15 cellular contexts compared by ENCODE assay signal in the genomic region with DNA sequence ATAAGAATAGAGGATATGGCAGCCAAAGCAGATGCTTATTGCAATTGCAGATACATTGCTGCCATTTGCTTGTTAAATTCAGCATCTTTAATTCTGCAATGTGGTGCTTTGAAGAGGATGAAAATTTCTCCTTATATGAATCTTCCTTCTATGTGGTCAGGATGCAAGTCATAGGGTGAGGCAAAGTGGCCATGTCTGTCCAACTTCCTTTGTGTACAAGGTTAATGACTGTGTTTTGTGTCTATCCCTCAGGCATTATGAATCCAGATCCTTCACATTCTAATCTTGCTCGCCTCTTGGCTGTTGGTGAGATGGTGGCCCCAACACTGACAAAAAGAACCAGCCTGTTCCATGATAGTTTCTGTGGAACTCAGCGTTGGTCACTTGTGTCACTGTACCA.
A peak's percentile ranks its signal among the peaks of the same experiment; 100 is the strongest.
DNase-seq lines count a peak whose midpoint lies in the region; ATAC-seq and TF ChIP-seq lines count a peak whose summit lies in the region.
"Had no signal": no experiment of that assay in that cellular context is flagged by ENCODE, and none has a peak within 500 bp of the region (broad histone marks: within the 10 kb centered on the region; RNA-seq: fewer than 3 reads in every experiment).

No MANE protein-coding gene starts in this region.

- H3K27ac Mint-ChIP-seq in activated T-helper 17 cell treated with anti-CD3 and anti-CD28 coated beads, Interleukin-2, amount 50 U/mL, for 72 hours = no peak overlapping the region
- H3K27ac Mint-ChIP-seq: B cell; CD4-positive, alpha-beta T cell; HFFc6 had no signal

- H3K9me3 Mint-ChIP-seq in activated T-helper 17 cell treated with anti-CD3 and anti-CD28 coated beads, Interleukin-2, amount 50 U/mL, for 72 hours = no peaks in the 10 kb centered on the region
- H3K9me3 Mint-ChIP-seq: CD4-positive, alpha-beta T cell had no signal

- H3K36me3 Mint-ChIP-seq in activated T-helper 17 cell treated with anti-CD3 and anti-CD28 coated beads, Interleukin-2, amount 50 U/mL, for 72 hours (ENCODE audit: low read depth) = no peaks in the 10 kb centered on the region

- TF ChIP-seq CTCF in 22Rv1 (IDR thresholded peaks at IDR 0.05) = no peak

- H3K27ac ChIP-seq in 22Rv1 = peak overlapping the region; percentile 61
- H3K27ac ChIP-seq in epithelial cell of prostate = peak overlapping the region; percentile 48
- no peak overlapping the region for H3K27ac ChIP-seq in caudate nucleus (ENCODE audit: low read depth, low read length)

- no peaks in the 10 kb centered on the region for H3K27me3 Mint-ChIP-seq in activated T-helper 17 cell treated with anti-CD3 and anti-CD28 coated beads, Interleukin-2, amount 50 U/mL, for 72 hours
- H3K27me3 Mint-ChIP-seq: B cell; CD4-positive, alpha-beta T cell had no signal

- H3K4me1 Mint-ChIP-seq in activated T-helper 17 cell treated with anti-CD3 and anti-CD28 coated beads, Interleukin-2, amount 50 U/mL, for 72 hours = no peaks in the 10 kb centered on the region
- H3K4me1 Mint-ChIP-seq: B cell had no signal

- peak; percentile 37 for ATAC-seq in activated T-helper 17 cell treated with anti-CD3 and anti-CD28 coated beads, Interleukin-2, amount 50 U/mL, for 72 hours (replicated peaks)
- ATAC-seq in HG03521 (IDR thresholded peaks at IDR 0.05; ENCODE audit: unreplicated experiment) = no peak

- H3K4me3 Mint-ChIP-seq in activated T-helper 17 cell treated with anti-CD3 and anti-CD28 coated beads, Interleukin-2, amount 50 U/mL, for 72 hours = no peak overlapping the region
- H3K4me3 Mint-ChIP-seq: B cell; CD4-positive, alpha-beta T cell; HFFc6 had no signal

- DNase-seq in M059J (ENCODE audit: low read depth) = peak; percentile 32
- no peak for DNase-seq in epithelial cell of prostate (ENCODE audit: low read depth, low spot score)
- no peak for DNase-seq in stimulated activated CD4-positive, alpha-beta T cell treated with anti-CD3 and anti-CD28 coated beads, Interleukin-15, amount 100 ng/mL, for 24 hours
- no peak for DNase-seq in activated gamma-delta T cell (lab: John Stamatoyannopoulos, UW)
- DNase-seq in caudate nucleus (lab: John Stamatoyannopoulos, UW) = no peak
- DNase-seq: C1 segment of cervical spinal cord; Calu3; CD4-positive, alpha-beta T cell; DMS 273 treated with DMSO at 0.1 percent for 48 hours; HCEC 1CT; HFFc6 had no signal
